In the genomic region with DNA sequence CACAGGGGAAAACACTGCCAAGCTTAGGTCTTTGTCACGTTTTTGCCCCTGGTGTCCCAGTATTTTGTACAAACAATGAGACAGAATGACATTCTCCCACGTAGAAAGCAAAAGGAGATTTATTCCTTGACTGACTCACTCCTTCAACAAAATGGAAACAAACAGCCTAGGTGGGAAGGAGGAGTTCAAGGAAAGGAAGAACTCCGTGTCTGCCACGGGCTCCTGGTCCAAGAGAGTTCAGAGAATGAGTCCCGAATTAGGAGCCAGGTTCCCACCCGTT, we compare ENCODE assay signal across 20 cellular contexts. TPM values are rescaled to one million over a fixed set of nuclear protein-coding genes. Genes with fewer than 3 reads are reported as not detected.
A peak's percentile ranks its signal among the peaks of the same experiment; 100 is the strongest.
DNase-seq lines count a peak whose midpoint lies in the region; ATAC-seq and TF ChIP-seq lines count a peak whose summit lies in the region.
"Had no signal": no experiment of that assay in that cellular context is flagged by ENCODE, and none has a peak within 500 bp of the region (broad histone marks: within the 10 kb centered on the region; RNA-seq: fewer than 3 reads in every experiment).

No MANE protein-coding gene starts in this region.

- H3K27me3 ChIP-seq in HUES48 (ENCODE audit: control insufficient read depth, insufficient read depth, low read length) (no peaks in the 10 kb centered on the region), mucosa of rectum (ENCODE audit: control insufficient read depth in 2 of 2, insufficient read depth in 2 of 2, low read length in 2 of 2) (no peaks in the 10 kb centered on the region), stomach (no peaks in the 10 kb centered on the region)
- H3K27me3 ChIP-seq: pancreas, testis had no signal

- H3K36me3 ChIP-seq in HUES48 (ENCODE audit: control insufficient read depth, insufficient read depth, low read length) (peaks cover 79% of the 10 kb centered on the region), mucosa of rectum (ENCODE audit: control insufficient read depth in 2 of 2, insufficient read depth in 2 of 2, low read length in 2 of 2) (peaks cover 1 to 47% of the 10 kb centered on the region in 2 donors), stomach (peaks cover 4 to 59% (median 47%) of the 10 kb centered on the region in 4 donors)

- H3K9ac ChIP-seq in HUES48 (ENCODE audit: low read depth, low read length) (no peak overlapping the region), mucosa of rectum (ENCODE audit: low read depth in 1 of 2, low read length in 2 of 2) (peak overlapping the region in 1 of 2 donors; percentile 26)

- H3K27ac Mint-ChIP-seq in chondrocyte (ENCODE audit: unreplicated experiment) = no peak overlapping the region
- H3K27ac Mint-ChIP-seq in activated T-cell treated with anti-CD3 and anti-CD28 coated beads, Interleukin-2, amount 50 U/mL, for 72 hours = no peak overlapping the region

- H3K9me3 ChIP-seq in HUES48 (ENCODE audit: control insufficient read depth, insufficient read depth, low read length) (no peaks in the 10 kb centered on the region), mucosa of rectum (ENCODE audit: control insufficient read depth in 2 of 2, low read length in 2 of 2) (no peaks in the 10 kb centered on the region), stomach (no peaks in the 10 kb centered on the region)
- H3K9me3 ChIP-seq: pancreas, testis had no signal

- no peak for TF ChIP-seq POLR2A in stomach (IDR thresholded peaks at IDR 0.05)
- no peak for TF ChIP-seq POLR2A in lower leg skin (IDR thresholded peaks at IDR 0.05)

- no peak overlapping the region for H3K4me3 Mint-ChIP-seq in chondrocyte (ENCODE audit: unreplicated experiment)
- H3K4me3 Mint-ChIP-seq in activated T-cell treated with anti-CD3 and anti-CD28 coated beads, Interleukin-2, amount 50 U/mL, for 72 hours = peak overlapping the region in 1 of 2 donors; percentile 10

- no peak for TF ChIP-seq EP300 in stomach (IDR thresholded peaks at IDR 0.05)

- peaks cover 32% of the 10 kb centered on the region for H3K4me1 Mint-ChIP-seq in chondrocyte (ENCODE audit: low read depth)
- peaks cover 99% of the 10 kb centered on the region for H3K4me1 Mint-ChIP-seq in activated T-cell treated with anti-CD3 and anti-CD28 coated beads, Interleukin-2, amount 50 U/mL, for 72 hours (ENCODE audit: low read depth)

- H3K9me3 Mint-ChIP-seq in chondrocyte (ENCODE audit: low read depth) = no peaks in the 10 kb centered on the region
- no peaks in the 10 kb centered on the region for H3K9me3 Mint-ChIP-seq in activated T-cell treated with anti-CD3 and anti-CD28 coated beads, Interleukin-2, amount 50 U/mL, for 72 hours
- H3K9me3 Mint-ChIP-seq: CD4-positive, CD25-positive, alpha-beta regulatory T cell had no signal

- H3K27ac ChIP-seq in HUES48 (ENCODE audit: low read depth, low read length) (peak overlapping the region; percentile 40), mucosa of rectum (ENCODE audit: low read depth in 2 of 2, low read length in 2 of 2) (peak overlapping the region; percentile 5 to 26), stomach (peak overlapping the region in 4 of 5 donors; percentile 20 to 58 (median 39))
- H3K27ac ChIP-seq: pancreas, testis had no signal

- no peaks in the 10 kb centered on the region for H3K27me3 Mint-ChIP-seq in chondrocyte (ENCODE audit: low read depth)
- H3K27me3 Mint-ChIP-seq in activated T-cell treated with anti-CD3 and anti-CD28 coated beads, Interleukin-2, amount 50 U/mL, for 72 hours (ENCODE audit: low read depth) = no peaks in the 10 kb centered on the region
- H3K27me3 Mint-ChIP-seq: CD4-positive, CD25-positive, alpha-beta regulatory T cell had no signal

- WGBS in stomach, 5 donors = 54 to 60% (median 58%) methylated on average over 6 of the region's 6 CpGs
- 48 to 63% methylated on average over 6 of the region's 6 CpGs for WGBS in lower leg skin, 2 donors

- H3K4me3 ChIP-seq in HUES48 (ENCODE audit: low read depth, low read length) = no peak overlapping the region
- no peak overlapping the region for H3K4me3 ChIP-seq in mucosa of rectum (ENCODE audit: low read length in 2 of 2)
- H3K4me3 ChIP-seq in stomach = peak overlapping the region in 2 of 4 donors; percentile 15 to 20
- no peak overlapping the region for H3K4me3 ChIP-seq in lower leg skin (ENCODE audit: low read depth, poor library complexity, severe bottlenecking)
- H3K4me3 ChIP-seq: pancreas, testis had no signal

- intact Hi-C loops in stomach (cut with DNase I; ENCODE audit: low total_unique reads) (no loop called here), lower leg skin (cut with DNase I; ENCODE audit: low total_unique reads) (no loop called here)

- peaks cover 74% of the 10 kb centered on the region for H3K4me1 ChIP-seq in HUES48 (ENCODE audit: control insufficient read depth, insufficient read depth, low read length)
- H3K4me1 ChIP-seq in mucosa of rectum (ENCODE audit: control insufficient read depth in 2 of 2, insufficient read depth in 2 of 2, low read length in 2 of 2) = peaks cover 53 to 57% of the 10 kb centered on the region in 2 donors
- peaks cover 77 to 98% (median 93%) of the 10 kb centered on the region in 4 donors for H3K4me1 ChIP-seq in stomach

- no peak for TF ChIP-seq CTCF in chondrocyte (IDR thresholded peaks at IDR 0.05)
- TF ChIP-seq CTCF in stomach (IDR thresholded peaks at IDR 0.05) = no peak
- TF ChIP-seq CTCF in lower leg skin (IDR thresholded peaks at IDR 0.05) = no peak

- ATAC-seq in activated T-cell treated with anti-CD3 and anti-CD28 coated beads, Interleukin-2, amount 50 U/mL, for 72 hours (replicated peaks in 1 of 2) = no peak
- ATAC-seq: pancreas, SK-N-SH treated with all-trans-retinoic acid at 6 μM for 48 hours had no signal

- DNase-seq in chondrocyte (ENCODE audit: low spot score) (peak; percentile 12), stomach (no peak), lower leg skin (ENCODE audit: low spot score in 2 of 2) (no peak), NCI-H1048 (lab: John Stamatoyannopoulos, UW) (no peak)
- DNase-seq in activated T-cell treated with anti-CD3 and anti-CD28 coated beads, Interleukin-2, amount 50 U/mL, for 72 hours = no peak
- no peak for DNase-seq in activated T-cell treated with anti-CD3 and anti-CD28 coated beads, Interleukin-2, amount 50 U/mL, for 1 hour
- DNase-seq: activated CD8-positive, alpha-beta memory T cell treated with anti-CD3 and anti-CD28 coated beads, Interleukin-2, amount 50 U/mL, for 4 hours; activated naive CD4-positive, alpha-beta T cell; CD4-positive, CD25-positive, alpha-beta regulatory T cell; cerebellar nuclear complex; NCI-H187; NK-92 treated with Interleukin-12 subunit alpha and Interleukin-12 subunit beta, amount 100 ng/mL, for 24 hours; pancreas; RPMI8226; stimulated activated CD4-positive, alpha-beta T cell treated with anti-CD3 and anti-CD28 coated beads, Interleukin-4, amount 100 ng/mL, for 4 hours; T-helper 9 cell had no signal

- peaks cover 48% of the 10 kb centered on the region for H3K36me3 Mint-ChIP-seq in chondrocyte (ENCODE audit: low read depth)
- peaks cover 13 to 33% of the 10 kb centered on the region in 2 donors for H3K36me3 Mint-ChIP-seq in activated T-cell treated with anti-CD3 and anti-CD28 coated beads, Interleukin-2, amount 50 U/mL, for 72 hours (ENCODE audit: insufficient read depth in 2 of 2)

RNA-seq across cellular contexts. Expression of a gene that starts 8.1 kb away (rescaled TPM):
- total RNA-seq in chondrocyte (36.9 to 53.4 TPM (median 51.3 TPM) in 3 replicates), stomach (100 to 1,000 TPM in 3 of 5 donors, 10 to 100 TPM in 2; 18.9 to 186 (median 103) TPM), lower leg skin (100 to 1,000 TPM in 3 of 4 donors, 10 to 100 TPM in 1; 95.7 to 136 (median 124) TPM)
- 10 to 100 TPM; 13.3 to 21.5 (median 21.0) TPM for polyA plus RNA-seq in stomach
- 100 to 1,000 TPM in 1 of 2 donors, 10 to 100 TPM in 1; 84.6 to 112 TPM for total RNA-seq in activated T-cell treated with anti-CD3 and anti-CD28 coated beads, Interleukin-2, amount 50 U/mL, for 72 hours
